8 cellular contexts compared by ENCODE assay signal in the genomic region with DNA sequence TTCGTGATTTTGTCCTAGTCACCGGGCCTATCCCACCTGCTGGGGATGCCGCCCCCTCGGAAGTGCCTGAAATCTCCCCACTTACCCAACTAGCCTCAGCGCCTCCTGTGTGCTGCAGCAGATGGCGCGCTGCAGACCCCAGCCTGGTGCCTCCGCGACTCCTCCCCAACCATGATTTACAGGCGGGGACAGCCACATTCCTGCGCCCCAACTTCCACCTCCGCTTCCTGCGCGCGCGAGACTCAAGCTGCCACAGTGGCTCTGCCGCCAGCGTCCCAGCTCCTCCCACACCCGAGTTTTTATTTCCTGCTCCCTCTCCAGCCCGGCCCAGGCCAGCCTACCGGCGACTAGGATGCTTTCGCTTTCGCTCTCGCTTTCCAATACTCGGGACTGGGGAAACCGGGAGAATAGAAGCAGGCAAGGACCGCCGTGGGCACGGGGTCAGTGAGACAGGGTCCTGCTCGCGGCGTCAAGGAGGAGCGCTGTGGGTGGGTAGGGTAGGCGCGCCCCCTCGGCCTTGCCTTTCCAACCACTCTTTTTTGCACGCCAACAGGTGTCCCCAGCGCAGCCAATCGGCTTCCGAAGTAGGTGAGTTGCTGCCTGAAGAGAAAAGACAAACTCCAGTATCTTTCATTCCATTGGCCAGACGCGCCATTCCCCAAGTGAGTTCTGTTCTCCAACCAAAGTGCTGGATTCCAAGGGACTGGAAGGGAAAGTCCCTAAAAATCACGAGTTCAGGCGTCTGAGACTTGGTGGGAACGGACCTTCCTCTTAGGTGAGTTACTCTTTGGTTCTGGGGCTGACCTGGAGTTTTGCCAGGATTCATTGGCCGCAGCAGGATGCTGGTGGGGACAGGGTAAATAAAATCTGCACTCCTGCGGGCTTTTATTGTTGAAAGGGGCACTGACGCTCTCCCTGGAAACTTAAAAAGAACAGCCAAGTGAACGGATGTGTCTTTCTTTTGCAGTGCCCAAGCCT. TPM values are rescaled to one million over a fixed set of nuclear protein-coding genes. Genes with fewer than 3 reads are reported as not detected.
DNase-seq lines count a peak whose midpoint lies in the region; ATAC-seq lines count a peak whose summit lies in the region.

A gene with protein sequence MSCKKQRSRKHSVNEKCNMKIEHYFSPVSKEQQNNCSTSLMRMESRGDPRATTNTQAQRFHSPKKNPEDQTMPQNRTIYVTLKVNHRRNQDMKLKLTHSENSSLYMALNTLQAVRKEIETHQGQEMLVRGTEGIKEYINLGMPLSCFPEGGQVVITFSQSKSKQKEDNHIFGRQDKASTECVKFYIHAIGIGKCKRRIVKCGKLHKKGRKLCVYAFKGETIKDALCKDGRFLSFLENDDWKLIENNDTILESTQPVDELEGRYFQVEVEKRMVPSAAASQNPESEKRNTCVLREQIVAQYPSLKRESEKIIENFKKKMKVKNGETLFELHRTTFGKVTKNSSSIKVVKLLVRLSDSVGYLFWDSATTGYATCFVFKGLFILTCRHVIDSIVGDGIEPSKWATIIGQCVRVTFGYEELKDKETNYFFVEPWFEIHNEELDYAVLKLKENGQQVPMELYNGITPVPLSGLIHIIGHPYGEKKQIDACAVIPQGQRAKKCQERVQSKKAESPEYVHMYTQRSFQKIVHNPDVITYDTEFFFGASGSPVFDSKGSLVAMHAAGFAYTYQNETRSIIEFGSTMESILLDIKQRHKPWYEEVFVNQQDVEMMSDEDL (plus strand): TSS at position 327 of the 978 bp plus-strand sequence. CDS start 6,017 bp downstream, outside the sequence.

- intact Hi-C loops in activated CD4-positive, alpha-beta T cell treated with anti-CD3 and anti-CD28 coated beads, Interleukin-2, amount 10 ng/mL, durations not matched to agents 24 days and 14 days (cut with micrococcal nuclease): loop anchor here (1.0 to 10.0 kb wide), 8 partner anchors 15 to 1578 kb away; a partner anchor contains a TSS
- intact Hi-C loops in left colon (cut with DNase I, micrococcal nuclease): no loop called here

- H3K9me3 Mint-ChIP-seq in activated CD4-positive, alpha-beta T cell treated with anti-CD3 and anti-CD28 coated beads, Interleukin-2, amount 10 ng/mL, durations not matched to agents 24 days and 14 days: no peaks in the 10 kb centered on the region

- ATAC-seq in GM18870 (IDR thresholded peaks at IDR 0.05; ENCODE audit: unreplicated experiment): peak; percentile 74
- ATAC-seq in HG03135 (IDR thresholded peaks at IDR 0.05; ENCODE audit: unreplicated experiment): peak; percentile 76
- ATAC-seq in left colon: peak; percentile 88

- peaks cover 24% of the 10 kb centered on the region for H3K36me3 Mint-ChIP-seq in activated CD4-positive, alpha-beta T cell treated with anti-CD3 and anti-CD28 coated beads, Interleukin-2, amount 10 ng/mL, durations not matched to agents 24 days and 14 days (ENCODE audit: low read depth)

- H3K27ac Mint-ChIP-seq in activated CD4-positive, alpha-beta T cell treated with anti-CD3 and anti-CD28 coated beads, Interleukin-2, amount 10 ng/mL, durations not matched to agents 24 days and 14 days: peak within 1 kb of the TSS; percentile 96

- DNase-seq in AG08396 (ENCODE audit: low spot score) (peak; percentile 91), NCI-H226 (peak; percentile 95), dedifferentiated amniotic fluid mesenchymal stem cell (ENCODE audit: extremely low spot score) (peak; percentile 88), left colon (peak; percentile 91 to 93)
- peak; percentile 97 for DNase-seq in activated CD4-positive, alpha-beta T cell treated with anti-CD3 and anti-CD28 coated beads, Interleukin-2, amount 10 ng/mL, durations not matched to agents 24 days and 14 days
- DNase-seq in stimulated activated CD4-positive, alpha-beta T cell treated with anti-CD3 and anti-CD28 coated beads, Interleukin-1b, Interleukin-23, amount 100 ng/mL, for 4 hours (ENCODE audit: low read depth in 2 of 2): peak; percentile 56 to 70

- no peaks in the 10 kb centered on the region for H3K27me3 Mint-ChIP-seq in activated CD4-positive, alpha-beta T cell treated with anti-CD3 and anti-CD28 coated beads, Interleukin-2, amount 10 ng/mL, durations not matched to agents 24 days and 14 days

- peaks cover 59% of the 10 kb centered on the region for H3K4me1 Mint-ChIP-seq in activated CD4-positive, alpha-beta T cell treated with anti-CD3 and anti-CD28 coated beads, Interleukin-2, amount 10 ng/mL, durations not matched to agents 24 days and 14 days

- H3K4me3 Mint-ChIP-seq in activated CD4-positive, alpha-beta T cell treated with anti-CD3 and anti-CD28 coated beads, Interleukin-2, amount 10 ng/mL, durations not matched to agents 24 days and 14 days: peak within 1 kb of the TSS; percentile 91

RNA-seq across cellular contexts. Expression of the gene that starts here (rescaled TPM):
- total RNA-seq in activated CD4-positive, alpha-beta T cell treated with anti-CD3 and anti-CD28 coated beads, Interleukin-2, amount 10 ng/mL, durations not matched to agents 24 days and 14 days: 62.2 and 71.2 TPM in 2 replicates
- total RNA-seq in left colon: 10 to 100 TPM; 25.0 to 27.8 TPM

Comparison
In these comparisons a context has a peak if more than half of its experiments do, and no peak if none do; other contexts are left out.
1. Peak in every context shown above with its lines: DNase-seq and ATAC-seq.